Comparison of ENCODE assay signal across 14 cellular contexts in the genomic region with DNA sequence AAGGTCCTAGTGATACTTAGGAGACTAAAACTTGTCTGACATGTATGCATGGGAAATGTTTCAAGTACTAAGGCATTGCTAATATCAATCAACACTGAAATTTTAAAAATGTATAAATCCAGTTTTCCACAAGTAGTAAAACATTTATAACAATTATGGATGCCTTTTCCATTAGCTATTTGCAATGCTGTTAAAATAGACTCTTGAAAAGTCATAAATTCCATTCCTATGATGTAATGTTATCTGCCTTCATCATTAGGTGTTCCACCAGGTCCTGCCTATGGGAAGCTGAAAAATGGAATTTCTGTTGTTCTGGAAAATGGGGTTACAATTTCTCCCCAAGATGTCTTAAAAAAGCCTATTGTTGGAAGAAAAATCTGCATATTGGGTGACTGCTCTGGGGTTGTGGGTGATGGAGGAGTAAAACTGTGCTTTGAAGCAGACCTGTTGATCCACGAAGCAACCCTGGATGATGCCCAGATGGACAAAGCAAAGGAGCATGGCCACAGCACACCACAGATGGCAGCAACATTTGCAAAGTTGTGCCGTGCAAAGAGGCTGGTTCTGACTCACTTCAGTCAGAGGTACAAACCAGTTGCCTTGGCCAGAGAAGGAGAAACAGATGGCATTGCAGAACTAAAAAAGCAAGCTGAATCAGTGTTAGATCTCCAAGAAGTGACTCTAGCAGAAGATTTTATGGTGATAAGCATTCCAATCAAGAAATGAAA. TPM values are rescaled to one million over a fixed set of nuclear protein-coding genes. Genes with fewer than 3 reads are reported as not detected.
DNase-seq lines count a peak whose midpoint lies in the region; ATAC-seq, FAIRE-seq and TF ChIP-seq lines count a peak whose summit lies in the region.
"Had no signal": no experiment of that assay in that cellular context is flagged by ENCODE, and none has a peak within 500 bp of the region (broad histone marks: within the 10 kb centered on the region; RNA-seq: fewer than 3 reads in every experiment).

No MANE protein-coding gene starts in this region.

- H3K9ac ChIP-seq in skeletal muscle satellite cell (ENCODE audit: low read depth, low read length) = no peak overlapping the region

- H3K4me3 ChIP-seq in RWPE2 (ENCODE audit: severe bottlenecking) = no peak overlapping the region
- no peak overlapping the region for H3K4me3 ChIP-seq in fibroblast of villous mesenchyme (ENCODE audit: low read depth, low read length)
- no peak overlapping the region for H3K4me3 ChIP-seq in skeletal muscle satellite cell (ENCODE audit: low read length)

- TF ChIP-seq POLR2A in GM12891 (IDR thresholded peaks at IDR 0.05; ENCODE audit: low read depth, low read length) = no peak

- DNase-seq in GM12891 (ENCODE audit: insufficient read length, low spot score) (no peak), RWPE2 (ENCODE audit: low spot score) (no peak), fibroblast of villous mesenchyme (ENCODE audit: low read depth) (peak; percentile 12), activated T-cell treated with anti-CD3 and anti-CD28 coated beads for 4 hours (no peak), NOMO-1 treated with dmso at 0.1 percent for 144 hours (lab: John Stamatoyannopoulos, UW; ENCODE audit: unreplicated experiment) (no peak), cardiac septum (ENCODE audit: low spot score) (no peak)
- DNase-seq: activated CD4-positive, CD25-positive, alpha-beta regulatory T cell treated with anti-CD3 and anti-CD28 coated beads, Interleukin-2, amount 50 U/mL, for 72 hours; activated T-cell treated with anti-CD3 and anti-CD28 coated beads, Interleukin-2, amount 50 U/mL, for 24 hours; aorta; COR-L47; endodermal cell; retina had no signal

- H3K27me3 ChIP-seq in RWPE2 (ENCODE audit: insufficient read depth, poor library complexity, severe bottlenecking) = no peaks in the 10 kb centered on the region
- H3K27me3 ChIP-seq in skeletal muscle satellite cell (ENCODE audit: control insufficient read depth, insufficient read depth, low read length) = no peaks in the 10 kb centered on the region

- no peaks in the 10 kb centered on the region for H3K4me1 ChIP-seq in RWPE2 (ENCODE audit: insufficient read depth, poor library complexity, severe bottlenecking)
- H3K4me1 ChIP-seq in skeletal muscle satellite cell (ENCODE audit: control insufficient read depth, insufficient read depth, low read length) = peaks cover 15% of the 10 kb centered on the region

- H3K36me3 ChIP-seq in RWPE2 (ENCODE audit: low read depth) = no peaks in the 10 kb centered on the region
- peaks cover 9% of the 10 kb centered on the region for H3K36me3 ChIP-seq in skeletal muscle satellite cell (ENCODE audit: insufficient read depth, low read length)

- intact Hi-C loops in cardiac septum (cut with DNase I) = no loop called here

- peak; percentile 78 for FAIRE-seq in GM12891 (lab: Jason Lieb, UNC)

- peak; percentile 48; the same call in 2 of the 3 replicates for ATAC-seq in RWPE2 (ENCODE audit: low read depth)
- ATAC-seq in HG03280 (IDR thresholded peaks at IDR 0.05; ENCODE audit: unreplicated experiment) = no peak

- peak overlapping the region; percentile 4 for H3K4me2 ChIP-seq in skeletal muscle satellite cell (ENCODE audit: low read length)

- H3K27ac ChIP-seq in RWPE2 (ENCODE audit: poor library complexity, severe bottlenecking) = no peak overlapping the region

- TF ChIP-seq CTCF in RWPE2 (IDR thresholded peaks at IDR 0.05; ENCODE audit: poor library complexity, severe bottlenecking) (no peak), fibroblast of villous mesenchyme (IDR thresholded peaks at IDR 0.05; ENCODE audit: insufficient read depth, low read depth, low read length) (no peak)

- H3K9me3 ChIP-seq in RWPE2 (ENCODE audit: severe bottlenecking) (no peaks in the 10 kb centered on the region), skeletal muscle satellite cell (replicated peaks; ENCODE audit: low read length) (no peaks in the 10 kb centered on the region)

TF ChIP-seq in GM12891, 5 proteins besides CTCF, POLR2A, EP300 and RAD21:
- TF ChIP-seq TAF1 (IDR thresholded peaks at IDR 0.05; ENCODE audit: low read depth, low read length) (no peak), POLR2AphosphoS5 (IDR thresholded peaks at IDR 0.05; ENCODE audit: low read depth, low read length) (no peak), PAX5 (IDR thresholded peaks at IDR 0.05; ENCODE audit: insufficient read depth, low read length, severe bottlenecking) (no peak), POU2F2 (IDR thresholded peaks at IDR 0.05; ENCODE audit: low read depth, low read length) (no peak), SPI1 (IDR thresholded peaks at IDR 0.05; ENCODE audit: low read depth, low read length) (no peak)

RNA-seq across cellular contexts. Expression of gene ELAC1, which starts 18.7 kb away (rescaled TPM):
- 8.7 TPM for polyA plus RNA-seq in GM12891 (2012; ENCODE audit: low read depth, missing spikeins)
- total RNA-seq in fibroblast of villous mesenchyme (7.4 and 8.6 TPM in 2 replicates), cardiac septum (4.5 TPM)
- 6.6 and 9.0 TPM in 2 replicates for total RNA-seq in skeletal muscle satellite cell (2012; rRNA removed)

RNA-seq across cellular contexts. Expression of gene SMAD4, which starts 43.5 kb away (rescaled TPM):
- 18.3 TPM for polyA plus RNA-seq in GM12891 (2012; ENCODE audit: low read depth, missing spikeins)
- total RNA-seq in fibroblast of villous mesenchyme (67.3 and 110 TPM in 2 replicates), cardiac septum (88.7 TPM)
- 49.4 and 71.6 TPM in 2 replicates for total RNA-seq in skeletal muscle satellite cell (2012; rRNA removed)
